In the genomic region with DNA sequence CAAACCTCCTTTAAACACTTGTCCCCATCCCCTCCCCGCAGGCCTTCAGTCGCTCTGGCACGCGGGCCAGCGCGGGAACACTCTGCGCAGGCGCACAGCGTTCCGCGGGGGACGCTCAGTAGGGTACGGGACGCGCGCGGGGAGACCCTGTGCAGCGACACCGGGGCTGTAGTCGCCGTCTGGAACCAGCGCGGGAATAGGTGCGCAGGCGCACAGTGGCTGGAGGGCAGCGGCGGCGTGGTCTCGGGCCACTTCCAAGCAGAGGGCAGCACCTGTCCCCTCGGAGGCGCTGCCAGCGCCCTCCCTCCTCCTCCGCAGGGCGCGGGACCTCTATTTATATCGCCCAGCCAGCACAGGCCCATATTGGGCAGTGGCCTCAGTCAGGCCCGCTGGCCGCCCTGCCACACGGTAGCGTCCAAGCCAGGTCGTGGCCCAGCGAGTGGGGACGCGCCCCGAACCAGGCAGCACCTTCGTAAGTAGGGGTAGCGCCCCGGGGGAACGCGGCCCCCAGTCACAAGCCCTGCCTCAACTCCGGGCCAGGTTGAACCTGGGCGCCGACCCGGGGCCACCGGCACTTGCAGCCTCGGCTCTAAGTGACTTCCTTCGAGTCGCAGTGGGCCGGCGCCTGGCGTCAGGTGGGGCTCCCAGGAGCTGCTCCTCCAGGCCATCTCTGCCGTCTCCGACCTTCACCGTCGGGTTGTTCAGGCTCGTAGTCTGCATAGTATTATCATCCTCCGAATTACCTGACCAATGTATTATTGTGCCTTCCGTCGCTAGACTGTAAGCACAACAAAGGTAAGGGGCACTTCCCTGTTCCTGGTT, we compare ENCODE assay signal across 8 cellular contexts. TPM values are rescaled to one million over a fixed set of nuclear protein-coding genes. Genes with fewer than 3 reads are reported as not detected.
DNase-seq lines count a peak whose midpoint lies in the region; ATAC-seq and TF ChIP-seq lines count a peak whose summit lies in the region.

A gene with protein sequence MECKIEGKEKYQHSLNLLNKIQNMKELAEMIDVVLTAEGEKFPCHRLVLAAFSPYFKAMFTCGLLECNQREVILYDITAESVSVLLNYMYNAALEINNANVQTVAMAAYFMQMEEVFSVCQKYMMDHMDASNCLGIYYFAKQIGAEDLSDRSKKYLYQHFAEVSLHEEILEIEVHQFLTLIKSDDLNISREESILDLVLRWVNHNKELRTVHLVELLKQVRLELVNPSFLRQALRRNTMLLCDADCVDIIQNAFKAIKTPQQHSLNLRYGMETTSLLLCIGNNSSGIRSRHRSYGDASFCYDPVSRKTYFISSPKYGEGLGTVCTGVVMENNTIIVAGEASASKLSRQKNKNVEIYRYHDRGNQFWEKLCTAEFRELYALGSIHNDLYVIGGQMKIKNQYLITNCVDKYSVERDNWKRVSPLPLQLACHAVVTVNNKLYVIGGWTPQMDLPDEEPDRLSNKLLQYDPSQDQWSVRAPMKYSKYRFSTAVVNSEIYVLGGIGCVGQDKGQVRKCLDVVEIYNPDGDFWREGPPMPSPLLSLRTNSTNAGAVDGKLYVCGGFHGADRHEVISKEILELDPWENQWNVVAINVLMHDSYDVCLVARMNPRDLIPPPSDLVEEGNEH (plus strand): TSS at position 118 of the 822 bp plus-strand sequence. CDS start 7,830 bp downstream, outside the sequence.

- CTCF ChIA-PET in naive thymus-derived CD4-positive, alpha-beta T cell (lab: Charles Lee) = no interaction called here
- CTCF ChIA-PET in CD8-positive, alpha-beta memory T cell (lab: Charles Lee) = no interaction called here

- peaks cover 0 to 13% of the 10 kb centered on the region in 2 donors for H3K4me1 ChIP-seq in esophagus (ENCODE audit: control insufficient read depth in 2 of 2, insufficient read depth in 2 of 2, low read length in 1 of 2)
- no peaks in the 10 kb centered on the region for H3K4me1 ChIP-seq in naive thymus-derived CD4-positive, alpha-beta T cell (ENCODE audit: control insufficient read depth in 2 of 2, insufficient read depth in 2 of 2, low read length in 2 of 2)
- H3K4me1 ChIP-seq in vagina = peaks cover 21% of the 10 kb centered on the region
- H3K4me1 ChIP-seq in CD8-positive, alpha-beta memory T cell (ENCODE audit: insufficient read depth, low read length) = no peaks in the 10 kb centered on the region

- H3K4me3 ChIP-seq in esophagus (ENCODE audit: low read depth in 1 of 2, low read length in 2 of 2) = peak within 1 kb of the TSS; percentile 38 to 49
- H3K4me3 ChIP-seq in naive thymus-derived CD4-positive, alpha-beta T cell (ENCODE audit: low read length) = no peak within 1 kb of the TSS
- H3K4me3 ChIP-seq in vagina = peak within 1 kb of the TSS; percentile 46 to 57
- no peak within 1 kb of the TSS for H3K4me3 ChIP-seq in CD8-positive, alpha-beta memory T cell (ENCODE audit: low read length)

- no peaks in the 10 kb centered on the region for H3K27me3 ChIP-seq in esophagus (ENCODE audit: control insufficient read depth in 1 of 2, insufficient read depth in 2 of 2, low read length in 2 of 2)
- peaks cover 0 to 3% of the 10 kb centered on the region in 2 donors for H3K27me3 ChIP-seq in naive thymus-derived CD4-positive, alpha-beta T cell (ENCODE audit: control insufficient read depth in 2 of 2, insufficient read depth in 2 of 2, low read length in 2 of 2)
- no peaks in the 10 kb centered on the region for H3K27me3 ChIP-seq in vagina
- no peaks in the 10 kb centered on the region for H3K27me3 ChIP-seq in CD8-positive, alpha-beta memory T cell (ENCODE audit: insufficient read depth, low read length, poor library complexity, severe bottlenecking)

- ATAC-seq in naive thymus-derived CD4-positive, alpha-beta T cell = no peak
- ATAC-seq in HG03025 (IDR thresholded peaks at IDR 0.05; ENCODE audit: low FRiP score, unreplicated experiment) = no peak

- intact Hi-C loops in naive thymus-derived CD4-positive, alpha-beta T cell (cut with micrococcal nuclease) = no loop called here
- intact Hi-C loops in vagina (cut with DNase I) = no loop called here

- H3K27ac ChIP-seq in esophagus (ENCODE audit: low read depth in 2 of 2, low read length in 1 of 2) = peak within 1 kb of the TSS; percentile 45 to 67
- no peak within 1 kb of the TSS for H3K27ac ChIP-seq in naive thymus-derived CD4-positive, alpha-beta T cell (ENCODE audit: low read depth, low read length)
- no peak within 1 kb of the TSS for H3K27ac ChIP-seq in vagina
- no peak within 1 kb of the TSS for H3K27ac ChIP-seq in CD8-positive, alpha-beta memory T cell (ENCODE audit: low read depth, low read length)

- POLR2A ChIA-PET in naive thymus-derived CD4-positive, alpha-beta T cell (lab: Charles Lee) = no interaction called here
- POLR2A ChIA-PET in CD8-positive, alpha-beta memory T cell (lab: Charles Lee) = no interaction called here

- H3K4me3 Mint-ChIP-seq in activated naive CD4-positive, alpha-beta T cell treated with anti-CD3 and anti-CD28 coated beads, Interleukin-2, amount 50 U/mL, for 24 hours = peak within 1 kb of the TSS; percentile 47
- peak within 1 kb of the TSS in 8 of 10 donors; percentile 14 to 69 (median 38) for H3K4me3 Mint-ChIP-seq in naive thymus-derived CD4-positive, alpha-beta T cell
- H3K4me3 Mint-ChIP-seq in CD8-positive, alpha-beta memory T cell = peak within 1 kb of the TSS in 2 of 7 donors; percentile 25 to 49

- peaks cover 6% of the 10 kb centered on the region for H3K4me1 Mint-ChIP-seq in activated naive CD4-positive, alpha-beta T cell treated with anti-CD3 and anti-CD28 coated beads, Interleukin-2, amount 50 U/mL, for 24 hours
- peaks cover 0 to 10% (median 3%) of the 10 kb centered on the region in 7 donors for H3K4me1 Mint-ChIP-seq in naive thymus-derived CD4-positive, alpha-beta T cell
- H3K4me1 Mint-ChIP-seq in CD8-positive, alpha-beta memory T cell = peaks cover 0 to 11% (median 3%) of the 10 kb centered on the region in 3 donors

- H3K36me3 ChIP-seq in esophagus (ENCODE audit: control insufficient read depth in 2 of 2, insufficient read depth in 2 of 2, low read length in 1 of 2) (no peaks in the 10 kb centered on the region), vagina (no peaks in the 10 kb centered on the region)
- H3K36me3 ChIP-seq in naive thymus-derived CD4-positive, alpha-beta T cell (ENCODE audit: control insufficient read depth in 2 of 3, insufficient read depth in 3 of 3, low read length in 3 of 3) = no peaks in the 10 kb centered on the region
- H3K36me3 ChIP-seq in CD8-positive, alpha-beta memory T cell (ENCODE audit: insufficient read depth, low read length) = no peaks in the 10 kb centered on the region

- H3K36me3 Mint-ChIP-seq in activated naive CD4-positive, alpha-beta T cell treated with anti-CD3 and anti-CD28 coated beads, Interleukin-2, amount 50 U/mL, for 24 hours = no peaks in the 10 kb centered on the region
- peaks cover 0 to 4% (median 0%) of the 10 kb centered on the region in 5 donors for H3K36me3 Mint-ChIP-seq in naive thymus-derived CD4-positive, alpha-beta T cell
- no peaks in the 10 kb centered on the region for H3K36me3 Mint-ChIP-seq in CD8-positive, alpha-beta memory T cell

- no peak within 1 kb of the TSS for H3K27ac Mint-ChIP-seq in activated naive CD4-positive, alpha-beta T cell treated with anti-CD3 and anti-CD28 coated beads, Interleukin-2, amount 50 U/mL, for 24 hours
- no peak within 1 kb of the TSS for H3K27ac Mint-ChIP-seq in naive thymus-derived CD4-positive, alpha-beta T cell
- no peak within 1 kb of the TSS for H3K27ac Mint-ChIP-seq in CD8-positive, alpha-beta memory T cell

- H3K9me3 ChIP-seq in esophagus (ENCODE audit: control insufficient read depth in 2 of 2, insufficient read depth in 1 of 2, low read depth in 1 of 2, low read length in 1 of 2) = peaks cover 0 to 4% of the 10 kb centered on the region in 2 donors
- no peaks in the 10 kb centered on the region for H3K9me3 ChIP-seq in naive thymus-derived CD4-positive, alpha-beta T cell (ENCODE audit: control insufficient read depth in 2 of 3, low read length in 3 of 3)
- no peaks in the 10 kb centered on the region for H3K9me3 ChIP-seq in vagina
- no peaks in the 10 kb centered on the region for H3K9me3 ChIP-seq in CD8-positive, alpha-beta memory T cell (ENCODE audit: low read length)

- TF ChIP-seq CTCF in vagina (IDR thresholded peaks at IDR 0.05) = no peak

- no peak for DNase-seq in activated naive CD4-positive, alpha-beta T cell treated with Interleukin-2 at 50 U/mL for 16 hours
- no peak for DNase-seq in naive thymus-derived CD4-positive, alpha-beta T cell
- no peak for DNase-seq in vagina (ENCODE audit: extremely low spot score in 2 of 2)
- no peak for DNase-seq in CD8-positive, alpha-beta memory T cell
- no peak for DNase-seq in stimulated activated CD4-positive, alpha-beta T cell treated with anti-CD3 and anti-CD28 coated beads, Interleukin-1b, Interleukin-23, amount 100 ng/mL, for 48 hours

- peaks cover 5% of the 10 kb centered on the region for H3K9me3 Mint-ChIP-seq in activated naive CD4-positive, alpha-beta T cell treated with anti-CD3 and anti-CD28 coated beads, Interleukin-2, amount 50 U/mL, for 24 hours
- peaks cover 0 to 11% (median 5%) of the 10 kb centered on the region in 11 donors for H3K9me3 Mint-ChIP-seq in naive thymus-derived CD4-positive, alpha-beta T cell
- peaks cover 0 to 4% (median 2%) of the 10 kb centered on the region in 5 donors for H3K9me3 Mint-ChIP-seq in CD8-positive, alpha-beta memory T cell

- peaks cover 38% of the 10 kb centered on the region for H3K27me3 Mint-ChIP-seq in activated naive CD4-positive, alpha-beta T cell treated with anti-CD3 and anti-CD28 coated beads, Interleukin-2, amount 50 U/mL, for 24 hours
- peaks cover 58 to 69% (median 64%) of the 10 kb centered on the region in 5 donors for H3K27me3 Mint-ChIP-seq in naive thymus-derived CD4-positive, alpha-beta T cell
- peaks cover 19 to 68% of the 10 kb centered on the region in 2 donors for H3K27me3 Mint-ChIP-seq in CD8-positive, alpha-beta memory T cell

- no peak for TF ChIP-seq POLR2A in vagina (IDR thresholded peaks at IDR 0.05)

- 20 to 24% methylated on average over 67 to 69 of the region's 69 CpGs for WGBS in esophagus, 2 donors

RNA-seq across cellular contexts. Expression of the gene that starts here (rescaled TPM):
- polyA plus RNA-seq in esophagus = under 1 TPM; 0.06 to 0.13 TPM
- not detected for total RNA-seq in naive thymus-derived CD4-positive, alpha-beta T cell
- polyA plus RNA-seq in naive thymus-derived CD4-positive, alpha-beta T cell = not detected
- total RNA-seq in vagina = not detected
- total RNA-seq in CD8-positive, alpha-beta memory T cell = not detected
- not detected for polyA plus RNA-seq in CD8-positive, alpha-beta memory T cell

Comparison
In these comparisons a context has a peak if more than half of its experiments do, and no peak if none do; other contexts are left out.
1. H3K27ac ChIP-seq: peak in esophagus (2 of 2); none in naive thymus-derived CD4-positive, alpha-beta T cell (single experiment), vagina (single experiment) and CD8-positive, alpha-beta memory T cell (single experiment).
2. H3K4me3 ChIP-seq: peak in esophagus (2 of 2) and vagina (2 of 2); none in naive thymus-derived CD4-positive, alpha-beta T cell (single experiment) and CD8-positive, alpha-beta memory T cell (single experiment).